ENCODE assay signal across 9 cellular contexts in the genomic region with DNA sequence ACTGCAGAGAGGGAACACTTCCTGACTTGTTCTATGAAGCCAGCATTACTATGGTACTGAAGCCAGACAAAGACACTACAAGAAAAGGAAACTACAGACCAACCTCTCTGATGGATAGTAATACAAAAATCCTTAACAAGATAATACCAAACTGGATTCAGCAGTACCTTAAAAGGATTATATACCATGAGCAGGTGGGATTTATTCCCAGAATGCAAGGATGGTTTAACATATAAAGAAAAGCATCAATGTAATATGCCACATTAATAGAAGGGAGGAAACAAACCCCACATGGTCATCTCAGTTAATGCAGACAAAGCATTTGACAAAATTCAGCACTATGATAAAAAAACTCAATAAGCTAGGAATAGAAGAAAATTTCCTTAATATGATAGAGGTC. TPM values are rescaled to one million over a fixed set of nuclear protein-coding genes. Genes with fewer than 3 reads are reported as not detected.
"Had no signal": no experiment of that assay in that cellular context is flagged by ENCODE, and none has a peak within 500 bp of the region (broad histone marks: within the 10 kb centered on the region; RNA-seq: fewer than 3 reads in every experiment).

No MANE protein-coding gene starts in this region.

- DNase-seq: H7, KG1 had no signal

- H3K4me2 ChIP-seq: GM23338 had no signal

- ATAC-seq: GM23338, HCT116, HepG2 had no signal

- FAIRE-seq: HepG2 had no signal

- H2AFZ ChIP-seq: GM23338 had no signal

- H3K36me3 ChIP-seq: HAP-1 had no signal

- H3K27ac ChIP-seq: HL-60 had no signal

- H3K4me1 ChIP-seq: HAP-1 had no signal

- H3K4me3 ChIP-seq: GM23338, HAP-1 had no signal

- H3K9me3 ChIP-seq: HAP-1 had no signal

RNA-seq across cellular contexts. Expression of gene EBLN1, which starts 47.2 kb away (rescaled TPM):
- total RNA-seq: GM23338, H4, H7, HepG2 had no signal
- polyA plus RNA-seq: GM23338, HepG2, IgD-negative memory B cell had no signal
